Comparison of ENCODE assay signal across 15 cellular contexts in genomic region chr4:81453024-81453423, GRCh38.
"Had no signal": no experiment of that assay in that cellular context is flagged by ENCODE, and none has a peak within 500 bp of the region (broad histone marks: within the 10 kb centered on the region; RNA-seq: fewer than 3 reads in every experiment).

No MANE protein-coding gene starts in this region.

- H3K4me2 ChIP-seq: neural progenitor cell had no signal

- H2AFZ ChIP-seq: neural progenitor cell had no signal

- FAIRE-seq: bronchial epithelial cell, frontal cortex, pancreas had no signal

- H3K9me3 ChIP-seq: heart left ventricle, left ventricle myocardium inferior, pancreas had no signal

- H3K27ac Mint-ChIP-seq: neural progenitor cell had no signal

- H3K27me3 Mint-ChIP-seq: activated naive CD8-positive, alpha-beta T cell treated with anti-CD3 and anti-CD28 coated beads for 36 hours had no signal

- H3K4me3 Mint-ChIP-seq: activated naive CD8-positive, alpha-beta T cell treated with anti-CD3 and anti-CD28 coated beads for 36 hours; neural progenitor cell had no signal

- H3K4me1 Mint-ChIP-seq: neural progenitor cell had no signal

- H3K4me3 ChIP-seq: heart left ventricle, left ventricle myocardium inferior, neural progenitor cell, pancreas had no signal

- DNase-seq: activated CD4-positive, alpha-beta T cell treated with anti-CD3 and anti-CD28 coated beads, Interleukin-2, amount 50 U/mL, for 4 hours; activated CD4-positive, CD25-positive, alpha-beta regulatory T cell treated with anti-CD3 and anti-CD28 coated beads, Interleukin-2, amount 50 U/mL, for 72 hours; activated effector memory CD4-positive, alpha-beta T cell treated with Interleukin-2 at 50 U/mL for 16 hours; activated naive CD8-positive, alpha-beta T cell treated with anti-CD3 and anti-CD28 coated beads for 36 hours; activated T-cell treated with anti-CD3 and anti-CD28 coated beads, Interleukin-2, amount 50 U/mL, for 1 hour; aorta; heart left ventricle; islet precursor cell; left ventricle myocardium inferior; pancreas; retina; stimulated activated CD4-positive, alpha-beta T cell treated with anti-CD3 and anti-CD28 coated beads, Interleukin-4, amount 100 ng/mL, for 4 hours had no signal

- H3K27ac ChIP-seq: heart left ventricle, left ventricle myocardium inferior, neural progenitor cell, pancreas had no signal

- H3K27me3 ChIP-seq: heart left ventricle, neural progenitor cell, pancreas had no signal

- H3K4me1 ChIP-seq: neural progenitor cell, pancreas had no signal

- ATAC-seq: heart left ventricle had no signal

- H3K9ac ChIP-seq: neural progenitor cell had no signal

- H3K9me3 Mint-ChIP-seq: activated naive CD8-positive, alpha-beta T cell treated with anti-CD3 and anti-CD28 coated beads for 36 hours; neural progenitor cell had no signal

- H3K36me3 ChIP-seq: pancreas had no signal
